Comparison of ENCODE assay signal across 1 cellular context in genomic region chr19:45764947-45765346, GRCh38.
TF ChIP-seq lines count a peak whose summit lies in the region.

No MANE protein-coding gene starts in this region.

TF ChIP-seq in GM23338, 12 proteins besides CTCF, POLR2A, EP300 and RAD21 (continued from another document):
- TF ChIP-seq REST (IDR thresholded peaks at IDR 0.05; ENCODE audit: unreplicated experiment): no peak
